ENCODE assay signal across 8 cellular contexts in genomic region chr17:30831257-30831656, GRCh38.
A peak's percentile ranks its signal among the peaks of the same experiment; 100 is the strongest.
DNase-seq lines count a peak whose midpoint lies in the region; ATAC-seq and FAIRE-seq lines count a peak whose summit lies in the region.

No MANE protein-coding gene starts in this region.

- H3K4me1 ChIP-seq in duodenal mucosa (ENCODE audit: control insufficient read depth in 1 of 2, insufficient read depth in 2 of 2, low read length in 2 of 2) (peaks cover 15 to 18% of the 10 kb centered on the region in 2 donors), mucosa of stomach (ENCODE audit: control insufficient read depth, insufficient read depth, low read length) (no peaks in the 10 kb centered on the region)

- H3K36me3 ChIP-seq in duodenal mucosa (ENCODE audit: control insufficient read depth in 1 of 2, insufficient read depth in 2 of 2, low read length in 2 of 2) (no peaks in the 10 kb centered on the region), mucosa of stomach (ENCODE audit: control insufficient read depth, insufficient read depth, low read length) (no peaks in the 10 kb centered on the region)

- H3K9ac ChIP-seq in duodenal mucosa (ENCODE audit: low read depth in 1 of 2, low read length in 2 of 2), result peak overlapping the region; percentile 76 to 96
- peak overlapping the region; percentile 78 for H3K9ac ChIP-seq in mucosa of stomach (ENCODE audit: low read length)

- ATAC-seq in HG03097 (IDR thresholded peaks at IDR 0.05; ENCODE audit: low FRiP score, unreplicated experiment), result no peak

- H3K27me3 ChIP-seq in duodenal mucosa (ENCODE audit: control insufficient read depth in 1 of 2, insufficient read depth in 2 of 2, low read length in 2 of 2) (no peaks in the 10 kb centered on the region), mucosa of stomach (ENCODE audit: control insufficient read depth, insufficient read depth, low read length) (no peaks in the 10 kb centered on the region)

- H3K4me3 ChIP-seq in duodenal mucosa (ENCODE audit: low read depth in 1 of 2, low read length in 2 of 2) (peak overlapping the region; percentile 79 to 87), mucosa of stomach (ENCODE audit: low read length) (peak overlapping the region; percentile 56)

- DNase-seq in SIG-M5 treated with dmso at 0.1 percent for 504 hours (lab: John Stamatoyannopoulos, UW; ENCODE audit: unreplicated experiment) (peak; percentile 33), SIG-M5 (lab: John Stamatoyannopoulos, UW) (no peak), OCI-M1 (lab: John Stamatoyannopoulos, UW) (peak; percentile 65), HTR-8/SVneo (ENCODE audit: insufficient read length, low spot score) (no peak), superior temporal gyrus (ENCODE audit: extremely low spot score) (no peak)

- no peak for FAIRE-seq in HTR-8/SVneo (lab: Jason Lieb, UNC)

- H3K27ac ChIP-seq in duodenal mucosa (ENCODE audit: low read depth, low read length), result no peak overlapping the region

- H3K9me3 ChIP-seq in duodenal mucosa (ENCODE audit: control insufficient read depth in 1 of 2, low read length in 2 of 2) (no peaks in the 10 kb centered on the region), mucosa of stomach (ENCODE audit: control insufficient read depth, low read length) (no peaks in the 10 kb centered on the region)

Comparison
In these comparisons a context has a peak if more than half of its experiments do, and no peak if none do; other contexts are left out.
1. DNase-seq: peak in SIG-M5 treated with dmso at 0.1 percent for 504 hours (single experiment) and OCI-M1 (single experiment); none in SIG-M5 (single experiment), HTR-8/SVneo (single experiment) and superior temporal gyrus (single experiment).